1 cellular context compared by ENCODE assay signal in the genomic region with DNA sequence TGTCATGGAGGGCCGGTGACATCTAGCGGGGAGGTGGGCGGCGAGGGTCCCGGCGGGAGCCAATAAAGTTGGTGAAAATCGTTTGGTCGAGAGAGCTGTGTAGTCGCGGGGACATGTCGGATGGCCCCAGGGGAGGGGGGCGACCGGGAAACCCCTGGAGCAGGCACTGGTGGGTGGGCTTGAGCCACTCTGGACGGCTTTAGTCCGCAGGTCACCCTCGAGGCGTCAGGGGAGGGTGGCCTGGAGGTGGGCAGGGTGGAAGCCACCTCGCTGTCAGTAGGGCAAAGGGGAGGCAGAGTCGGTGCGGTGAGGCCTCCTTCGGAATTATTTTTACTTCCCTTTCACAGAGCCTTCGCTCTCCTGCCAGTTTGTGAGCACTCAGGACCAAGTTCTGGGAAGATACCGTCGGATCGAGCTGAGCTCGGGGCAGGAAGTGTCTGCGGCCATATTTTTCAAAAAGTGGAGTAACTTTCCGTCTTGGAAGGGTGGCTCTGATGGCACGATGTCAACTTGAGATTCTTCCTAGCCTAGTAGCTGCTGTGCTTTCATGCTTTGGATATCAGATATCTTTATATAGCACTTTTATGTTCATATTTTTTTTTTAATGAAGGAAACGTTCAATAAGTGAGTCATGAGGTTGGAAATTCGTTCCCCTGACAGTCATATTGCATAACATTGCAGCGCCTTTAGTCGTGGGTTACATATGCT.
TF ChIP-seq lines count a peak whose summit lies in the region.

No MANE protein-coding gene starts in this region.

TF ChIP-seq in IMR-90, 13 proteins besides CTCF, POLR2A, EP300 and RAD21:
- TF ChIP-seq SMC3 (IDR thresholded peaks at IDR 0.05; ENCODE audit: low read depth, low read length) (no peak), MAZ (IDR thresholded peaks at IDR 0.05; ENCODE audit: borderline replicate concordance, low read depth, low read length) (no peak), FOS (IDR thresholded peaks at IDR 0.05; ENCODE audit: low read depth, low read length) (peak; percentile 32; the same call in 1 of the 2 replicates), ELK1 (IDR thresholded peaks at IDR 0.05; ENCODE audit: borderline replicate concordance, low read depth, low read length) (no peak), CEBPB (IDR thresholded peaks at IDR 0.05; ENCODE audit: low read depth, low read length) (peak; percentile 88), USF2 (IDR thresholded peaks at IDR 0.05; ENCODE audit: low read depth, low read length) (no peak)
